1 cellular context compared by ENCODE assay signal in genomic region chr16:2152695-2153506, GRCh38.
TF ChIP-seq lines count a peak whose summit lies in the region.

No MANE protein-coding gene starts in this region.

TF ChIP-seq in K562, 482 proteins besides CTCF, POLR2A, EP300 and RAD21 (continued from another document and continues in another):
- TF ChIP-seq ZC3H4 (CRISPR knock-in tag; IDR thresholded peaks at IDR 0.05; ENCODE audit: borderline replicate concordance): peak; percentile 79; the same call in 1 of the 2 replicates
- TF ChIP-seq, protein P1, sequence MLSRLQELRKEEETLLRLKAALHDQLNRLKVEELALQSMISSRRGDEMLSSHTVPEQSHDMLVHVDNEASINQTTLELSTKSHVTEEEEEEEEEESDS (CRISPR knock-in tag; IDR thresholded peaks at IDR 0.05): no peak
- TF ChIP-seq, protein P2, sequence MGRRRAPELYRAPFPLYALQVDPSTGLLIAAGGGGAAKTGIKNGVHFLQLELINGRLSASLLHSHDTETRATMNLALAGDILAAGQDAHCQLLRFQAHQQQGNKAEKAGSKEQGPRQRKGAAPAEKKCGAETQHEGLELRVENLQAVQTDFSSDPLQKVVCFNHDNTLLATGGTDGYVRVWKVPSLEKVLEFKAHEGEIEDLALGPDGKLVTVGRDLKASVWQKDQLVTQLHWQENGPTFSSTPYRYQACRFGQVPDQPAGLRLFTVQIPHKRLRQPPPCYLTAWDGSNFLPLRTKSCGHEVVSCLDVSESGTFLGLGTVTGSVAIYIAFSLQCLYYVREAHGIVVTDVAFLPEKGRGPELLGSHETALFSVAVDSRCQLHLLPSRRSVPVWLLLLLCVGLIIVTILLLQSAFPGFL (CRISPR knock-in tag; IDR thresholded peaks at IDR 0.05): 0 out of 2 replicates have a peak, but pooled peaks have one; percentile 35
- no peak for TF ChIP-seq XRCC3 (IDR thresholded peaks at IDR 0.05)
- no peak for TF ChIP-seq GATA2 (CRISPR knock-in tag; IDR thresholded peaks at IDR 0.05)
- TF ChIP-seq, protein P3, sequence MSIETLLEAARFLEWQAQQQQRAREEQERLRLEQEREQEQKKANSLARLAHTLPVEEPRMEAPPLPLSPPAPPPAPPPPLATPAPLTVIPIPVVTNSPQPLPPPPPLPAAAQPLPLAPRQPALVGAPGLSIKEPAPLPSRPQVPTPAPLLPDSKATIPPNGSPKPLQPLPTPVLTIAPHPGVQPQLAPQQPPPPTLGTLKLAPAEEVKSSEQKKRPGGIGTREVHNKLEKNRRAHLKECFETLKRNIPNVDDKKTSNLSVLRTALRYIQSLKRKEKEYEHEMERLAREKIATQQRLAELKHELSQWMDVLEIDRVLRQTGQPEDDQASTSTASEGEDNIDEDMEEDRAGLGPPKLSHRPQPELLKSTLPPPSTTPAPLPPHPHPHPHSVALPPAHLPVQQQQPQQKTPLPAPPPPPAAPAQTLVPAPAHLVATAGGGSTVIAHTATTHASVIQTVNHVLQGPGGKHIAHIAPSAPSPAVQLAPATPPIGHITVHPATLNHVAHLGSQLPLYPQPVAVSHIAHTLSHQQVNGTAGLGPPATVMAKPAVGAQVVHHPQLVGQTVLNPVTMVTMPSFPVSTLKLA (conservative IDR thresholded peaks at IDR 0.05): peak in 1 of 2 experiments; percentile 61; a peak in 2 of 4 replicates
- no peak for TF ChIP-seq ZNF707 (CRISPR knock-in tag; conservative IDR thresholded peaks at IDR 0.05)
- TF ChIP-seq, protein P4, sequence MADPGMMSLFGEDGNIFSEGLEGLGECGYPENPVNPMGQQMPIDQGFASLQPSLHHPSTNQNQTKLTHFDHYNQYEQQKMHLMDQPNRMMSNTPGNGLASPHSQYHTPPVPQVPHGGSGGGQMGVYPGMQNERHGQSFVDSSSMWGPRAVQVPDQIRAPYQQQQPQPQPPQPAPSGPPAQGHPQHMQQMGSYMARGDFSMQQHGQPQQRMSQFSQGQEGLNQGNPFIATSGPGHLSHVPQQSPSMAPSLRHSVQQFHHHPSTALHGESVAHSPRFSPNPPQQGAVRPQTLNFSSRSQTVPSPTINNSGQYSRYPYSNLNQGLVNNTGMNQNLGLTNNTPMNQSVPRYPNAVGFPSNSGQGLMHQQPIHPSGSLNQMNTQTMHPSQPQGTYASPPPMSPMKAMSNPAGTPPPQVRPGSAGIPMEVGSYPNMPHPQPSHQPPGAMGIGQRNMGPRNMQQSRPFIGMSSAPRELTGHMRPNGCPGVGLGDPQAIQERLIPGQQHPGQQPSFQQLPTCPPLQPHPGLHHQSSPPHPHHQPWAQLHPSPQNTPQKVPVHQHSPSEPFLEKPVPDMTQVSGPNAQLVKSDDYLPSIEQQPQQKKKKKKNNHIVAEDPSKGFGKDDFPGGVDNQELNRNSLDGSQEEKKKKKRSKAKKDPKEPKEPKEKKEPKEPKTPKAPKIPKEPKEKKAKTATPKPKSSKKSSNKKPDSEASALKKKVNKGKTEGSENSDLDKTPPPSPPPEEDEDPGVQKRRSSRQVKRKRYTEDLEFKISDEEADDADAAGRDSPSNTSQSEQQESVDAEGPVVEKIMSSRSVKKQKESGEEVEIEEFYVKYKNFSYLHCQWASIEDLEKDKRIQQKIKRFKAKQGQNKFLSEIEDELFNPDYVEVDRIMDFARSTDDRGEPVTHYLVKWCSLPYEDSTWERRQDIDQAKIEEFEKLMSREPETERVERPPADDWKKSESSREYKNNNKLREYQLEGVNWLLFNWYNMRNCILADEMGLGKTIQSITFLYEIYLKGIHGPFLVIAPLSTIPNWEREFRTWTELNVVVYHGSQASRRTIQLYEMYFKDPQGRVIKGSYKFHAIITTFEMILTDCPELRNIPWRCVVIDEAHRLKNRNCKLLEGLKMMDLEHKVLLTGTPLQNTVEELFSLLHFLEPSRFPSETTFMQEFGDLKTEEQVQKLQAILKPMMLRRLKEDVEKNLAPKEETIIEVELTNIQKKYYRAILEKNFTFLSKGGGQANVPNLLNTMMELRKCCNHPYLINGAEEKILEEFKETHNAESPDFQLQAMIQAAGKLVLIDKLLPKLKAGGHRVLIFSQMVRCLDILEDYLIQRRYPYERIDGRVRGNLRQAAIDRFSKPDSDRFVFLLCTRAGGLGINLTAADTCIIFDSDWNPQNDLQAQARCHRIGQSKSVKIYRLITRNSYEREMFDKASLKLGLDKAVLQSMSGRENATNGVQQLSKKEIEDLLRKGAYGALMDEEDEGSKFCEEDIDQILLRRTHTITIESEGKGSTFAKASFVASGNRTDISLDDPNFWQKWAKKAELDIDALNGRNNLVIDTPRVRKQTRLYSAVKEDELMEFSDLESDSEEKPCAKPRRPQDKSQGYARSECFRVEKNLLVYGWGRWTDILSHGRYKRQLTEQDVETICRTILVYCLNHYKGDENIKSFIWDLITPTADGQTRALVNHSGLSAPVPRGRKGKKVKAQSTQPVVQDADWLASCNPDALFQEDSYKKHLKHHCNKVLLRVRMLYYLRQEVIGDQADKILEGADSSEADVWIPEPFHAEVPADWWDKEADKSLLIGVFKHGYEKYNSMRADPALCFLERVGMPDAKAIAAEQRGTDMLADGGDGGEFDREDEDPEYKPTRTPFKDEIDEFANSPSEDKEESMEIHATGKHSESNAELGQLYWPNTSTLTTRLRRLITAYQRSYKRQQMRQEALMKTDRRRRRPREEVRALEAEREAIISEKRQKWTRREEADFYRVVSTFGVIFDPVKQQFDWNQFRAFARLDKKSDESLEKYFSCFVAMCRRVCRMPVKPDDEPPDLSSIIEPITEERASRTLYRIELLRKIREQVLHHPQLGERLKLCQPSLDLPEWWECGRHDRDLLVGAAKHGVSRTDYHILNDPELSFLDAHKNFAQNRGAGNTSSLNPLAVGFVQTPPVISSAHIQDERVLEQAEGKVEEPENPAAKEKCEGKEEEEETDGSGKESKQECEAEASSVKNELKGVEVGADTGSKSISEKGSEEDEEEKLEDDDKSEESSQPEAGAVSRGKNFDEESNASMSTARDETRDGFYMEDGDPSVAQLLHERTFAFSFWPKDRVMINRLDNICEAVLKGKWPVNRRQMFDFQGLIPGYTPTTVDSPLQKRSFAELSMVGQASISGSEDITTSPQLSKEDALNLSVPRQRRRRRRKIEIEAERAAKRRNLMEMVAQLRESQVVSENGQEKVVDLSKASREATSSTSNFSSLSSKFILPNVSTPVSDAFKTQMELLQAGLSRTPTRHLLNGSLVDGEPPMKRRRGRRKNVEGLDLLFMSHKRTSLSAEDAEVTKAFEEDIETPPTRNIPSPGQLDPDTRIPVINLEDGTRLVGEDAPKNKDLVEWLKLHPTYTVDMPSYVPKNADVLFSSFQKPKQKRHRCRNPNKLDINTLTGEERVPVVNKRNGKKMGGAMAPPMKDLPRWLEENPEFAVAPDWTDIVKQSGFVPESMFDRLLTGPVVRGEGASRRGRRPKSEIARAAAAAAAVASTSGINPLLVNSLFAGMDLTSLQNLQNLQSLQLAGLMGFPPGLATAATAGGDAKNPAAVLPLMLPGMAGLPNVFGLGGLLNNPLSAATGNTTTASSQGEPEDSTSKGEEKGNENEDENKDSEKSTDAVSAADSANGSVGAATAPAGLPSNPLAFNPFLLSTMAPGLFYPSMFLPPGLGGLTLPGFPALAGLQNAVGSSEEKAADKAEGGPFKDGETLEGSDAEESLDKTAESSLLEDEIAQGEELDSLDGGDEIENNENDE (IDR thresholded peaks at IDR 0.05; ENCODE audit: low read depth, low read length): peak; percentile 57
- TF ChIP-seq MYBL2 (IDR thresholded peaks at IDR 0.05; ENCODE audit: low read depth): no peak
- no peak for TF ChIP-seq MYBL2 (CRISPR knock-in tag; IDR thresholded peaks at IDR 0.05; ENCODE audit: borderline replicate concordance)
- TF ChIP-seq, protein P5, sequence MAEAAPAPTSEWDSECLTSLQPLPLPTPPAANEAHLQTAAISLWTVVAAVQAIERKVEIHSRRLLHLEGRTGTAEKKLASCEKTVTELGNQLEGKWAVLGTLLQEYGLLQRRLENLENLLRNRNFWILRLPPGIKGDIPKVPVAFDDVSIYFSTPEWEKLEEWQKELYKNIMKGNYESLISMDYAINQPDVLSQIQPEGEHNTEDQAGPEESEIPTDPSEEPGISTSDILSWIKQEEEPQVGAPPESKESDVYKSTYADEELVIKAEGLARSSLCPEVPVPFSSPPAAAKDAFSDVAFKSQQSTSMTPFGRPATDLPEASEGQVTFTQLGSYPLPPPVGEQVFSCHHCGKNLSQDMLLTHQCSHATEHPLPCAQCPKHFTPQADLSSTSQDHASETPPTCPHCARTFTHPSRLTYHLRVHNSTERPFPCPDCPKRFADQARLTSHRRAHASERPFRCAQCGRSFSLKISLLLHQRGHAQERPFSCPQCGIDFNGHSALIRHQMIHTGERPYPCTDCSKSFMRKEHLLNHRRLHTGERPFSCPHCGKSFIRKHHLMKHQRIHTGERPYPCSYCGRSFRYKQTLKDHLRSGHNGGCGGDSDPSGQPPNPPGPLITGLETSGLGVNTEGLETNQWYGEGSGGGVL (CRISPR knock-in tag; IDR thresholded peaks at IDR 0.05): no peak
- 0 out of 2 replicates have a peak, but pooled peaks have one; percentile 35 for TF ChIP-seq ZBTB43 (CRISPR knock-in tag; IDR thresholded peaks at IDR 0.05)
- TF ChIP-seq ZNF347 (CRISPR knock-in tag; IDR thresholded peaks at IDR 0.05; ENCODE audit: low read depth): 0 out of 2 replicates have a peak, but pooled peaks have one; percentile 28
- no peak for TF ChIP-seq HDGF (IDR thresholded peaks at IDR 0.05)
- TF ChIP-seq CBFA2T2 (conservative IDR thresholded peaks at IDR 0.05): no peak
- TF ChIP-seq GTF2A2 (tag; IDR thresholded peaks at IDR 0.05): no peak
- TF ChIP-seq, protein P6, sequence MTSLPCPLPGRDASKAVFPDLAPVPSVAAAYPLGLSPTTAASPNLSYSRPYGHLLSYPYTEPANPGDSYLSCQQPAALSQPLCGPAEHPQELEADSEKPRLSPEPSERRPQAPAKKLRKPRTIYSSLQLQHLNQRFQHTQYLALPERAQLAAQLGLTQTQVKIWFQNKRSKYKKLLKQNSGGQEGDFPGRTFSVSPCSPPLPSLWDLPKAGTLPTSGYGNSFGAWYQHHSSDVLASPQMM (CRISPR knock-in tag; IDR thresholded peaks at IDR 0.05): no peak
- TF ChIP-seq KDM4B (IDR thresholded peaks at IDR 0.05; ENCODE audit: borderline replicate concordance in 2 of 2, low read depth in 1 of 2): no peak
- no peak for TF ChIP-seq ZNF140 (CRISPR knock-in tag; IDR thresholded peaks at IDR 0.05)
- TF ChIP-seq POLR2G (IDR thresholded peaks at IDR 0.05; ENCODE audit: low read depth, low read length): peak; percentile 85
- TF ChIP-seq ZNF695 (CRISPR knock-in tag; IDR thresholded peaks at IDR 0.05): no peak
- TF ChIP-seq ZFX (CRISPR knock-in tag; IDR thresholded peaks at IDR 0.05): peak; percentile 39; the same call in 1 of the 2 replicates
- TF ChIP-seq, protein P7, sequence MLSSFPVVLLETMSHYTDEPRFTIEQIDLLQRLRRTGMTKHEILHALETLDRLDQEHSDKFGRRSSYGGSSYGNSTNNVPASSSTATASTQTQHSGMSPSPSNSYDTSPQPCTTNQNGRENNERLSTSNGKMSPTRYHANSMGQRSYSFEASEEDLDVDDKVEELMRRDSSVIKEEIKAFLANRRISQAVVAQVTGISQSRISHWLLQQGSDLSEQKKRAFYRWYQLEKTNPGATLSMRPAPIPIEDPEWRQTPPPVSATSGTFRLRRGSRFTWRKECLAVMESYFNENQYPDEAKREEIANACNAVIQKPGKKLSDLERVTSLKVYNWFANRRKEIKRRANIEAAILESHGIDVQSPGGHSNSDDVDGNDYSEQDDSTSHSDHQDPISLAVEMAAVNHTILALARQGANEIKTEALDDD (IDR thresholded peaks at IDR 0.05): no peak
- TF ChIP-seq POLR2B (IDR thresholded peaks at IDR 0.05; ENCODE audit: low read depth, partially characterized antibody): peak; percentile 54
- TF ChIP-seq BCLAF1 (IDR thresholded peaks at IDR 0.05; ENCODE audit: borderline replicate concordance in 1 of 2, control insufficient read depth in 1 of 2, low read depth in 2 of 2, low read length in 1 of 2): no peak
- TF ChIP-seq CBX1 (IDR thresholded peaks at IDR 0.05; ENCODE audit: low read depth): peak; percentile 50; the same call in 1 of the 2 replicates
- no peak for TF ChIP-seq KLF1 (tag; IDR thresholded peaks at IDR 0.05)
- peak; percentile 28; the same call in 1 of the 2 replicates for TF ChIP-seq GATAD2A (IDR thresholded peaks at IDR 0.05)
- no peak for TF ChIP-seq U2AF2 (optimal IDR thresholded peaks at IDR 0.05; ENCODE audit: low read depth, low read length)
- no peak for TF ChIP-seq RHOXF2B (CRISPR knock-in tag; conservative IDR thresholded peaks at IDR 0.05)
- TF ChIP-seq E2F6 (IDR thresholded peaks at IDR 0.05; ENCODE audit: borderline replicate concordance in 1 of 2, extremely low read depth in 1 of 2, insufficient read depth in 1 of 2, insufficient read length in 1 of 2, low read depth in 1 of 2, low read length in 1 of 2, poor library complexity in 1 of 2, severe bottlenecking in 1 of 2): peak in 1 of 2 experiments; percentile 21
- TF ChIP-seq ESRRA (IDR thresholded peaks at IDR 0.05; ENCODE audit: borderline replicate concordance, low read depth): peak; percentile 77
- TF ChIP-seq ZNF584 (CRISPR knock-in tag; IDR thresholded peaks at IDR 0.05; ENCODE audit: low read depth): peak; percentile 37; the same call in 1 of the 2 replicates
